Comparison of ENCODE assay signal across 16 cellular contexts in the genomic region with DNA sequence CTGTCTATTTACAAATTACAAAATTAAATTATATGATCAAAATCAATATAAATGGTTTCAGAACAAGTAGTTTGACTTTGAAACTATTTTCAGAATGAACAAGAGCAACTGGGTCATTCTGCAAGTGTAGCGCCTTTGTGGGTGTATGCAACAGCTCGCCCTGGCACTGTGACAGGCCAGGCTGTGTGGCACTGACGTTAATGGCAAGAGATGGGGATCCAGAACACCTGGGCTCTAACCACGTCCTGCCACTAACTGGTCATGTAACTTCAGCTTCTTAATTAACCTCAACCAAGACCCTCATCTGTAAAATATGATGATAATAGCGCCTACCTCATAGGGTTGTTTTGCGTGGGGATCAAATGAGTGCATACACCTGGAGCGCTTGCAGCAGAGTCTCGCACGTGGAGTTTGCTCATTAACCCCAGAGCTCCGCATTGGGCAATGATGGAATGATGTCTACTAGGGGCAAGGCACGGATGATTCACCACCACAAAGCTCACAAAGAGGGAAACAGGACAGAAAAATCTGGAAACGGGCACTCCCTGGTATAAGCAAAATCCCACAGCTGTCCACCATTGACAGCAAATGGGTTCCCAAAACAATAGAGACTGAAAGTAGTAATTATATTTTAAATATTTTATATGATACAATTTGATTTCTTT.
DNase-seq lines count a peak whose midpoint lies in the region; ATAC-seq and TF ChIP-seq lines count a peak whose summit lies in the region.
"Had no signal": no experiment of that assay in that cellular context is flagged by ENCODE, and none has a peak within 500 bp of the region (broad histone marks: within the 10 kb centered on the region; RNA-seq: fewer than 3 reads in every experiment).

No MANE protein-coding gene starts in this region.

- DNase-seq in AG08396 (ENCODE audit: low spot score) = peak; percentile 10
- DNase-seq in HS-5 (ENCODE audit: low read depth) = peak; percentile 67
- DNase-seq in astrocyte of the hippocampus (ENCODE audit: low read depth, low spot score) = peak; percentile 69
- DNase-seq in kidney epithelial cell (ENCODE audit: low read depth) = peak; percentile 70
- no peak for DNase-seq in Right ventricle myocardium superior
- DNase-seq in COR-L47 (lab: John Stamatoyannopoulos, UW) = no peak
- no peak for DNase-seq in DMS 273 treated with DMSO at 0.1 percent for 48 hours (lab: John Stamatoyannopoulos, UW)
- DNase-seq in mesothelial cell of epicardium (ENCODE audit: low spot score in 2 of 2, unreplicated experiment in 2 of 2) = no peak
- DNase-seq: activated CD8-positive, alpha-beta T cell treated with anti-CD3 and anti-CD28 coated beads, Interleukin-2, amount 10 ng/mL, durations not matched to agents 7 days and 5 days; DMS153; esophagus squamous epithelium; NCI-H2227 treated with DMSO at 0.1 percent for 48 hours; sigmoid colon; stimulated activated naive CD8-positive, alpha-beta T cell treated with anti-CD3 and anti-CD28 coated beads, Interleukin-15, Interleukin-2, amounts not matched to agents 100 U/mL and 50 U/mL, for 24 hours had no signal

- H3K4me3 Mint-ChIP-seq in mesothelial cell of epicardium = no peak overlapping the region
- H3K4me3 Mint-ChIP-seq: activated CD8-positive, alpha-beta T cell treated with anti-CD3 and anti-CD28 coated beads, Interleukin-2, amount 10 ng/mL, durations not matched to agents 7 days and 5 days; activated T-helper 17 cell treated with anti-CD3 and anti-CD28 coated beads, Interleukin-2, amount 50 U/mL, for 72 hours; neural crest cell had no signal

- intact Hi-C loops in Right ventricle myocardium superior (cut with DNase I) = no loop called here

- peaks cover 20% of the 10 kb centered on the region for H3K4me1 Mint-ChIP-seq in mesothelial cell of epicardium
- H3K4me1 Mint-ChIP-seq: activated T-helper 17 cell treated with anti-CD3 and anti-CD28 coated beads, Interleukin-2, amount 50 U/mL, for 72 hours had no signal

- no peak overlapping the region for H3K4me3 ChIP-seq in kidney epithelial cell (ENCODE audit: low read depth, low read length)
- H3K4me3 ChIP-seq: esophagus squamous epithelium, sigmoid colon had no signal

- peaks cover 3% of the 10 kb centered on the region for H3K9me3 Mint-ChIP-seq in mesothelial cell of epicardium

- no peak for TF ChIP-seq CTCF in kidney epithelial cell (IDR thresholded peaks at IDR 0.05; ENCODE audit: insufficient read depth, low read length, poor library complexity, severe bottlenecking)
- no peak for TF ChIP-seq CTCF in mesothelial cell of epicardium (IDR thresholded peaks at IDR 0.05; ENCODE audit: unreplicated experiment)

- no peak for ATAC-seq in Right ventricle myocardium superior (ENCODE audit: poor library complexity)
- ATAC-seq: activated CD8-positive, alpha-beta T cell treated with anti-CD3 and anti-CD28 coated beads, Interleukin-2, amount 10 ng/mL, durations not matched to agents 7 days and 5 days; activated T-helper 17 cell treated with anti-CD3 and anti-CD28 coated beads, Interleukin-2, amount 50 U/mL, for 72 hours; stimulated activated naive CD8-positive, alpha-beta T cell treated with anti-CD3 and anti-CD28 coated beads, Interleukin-15, Interleukin-2, amounts not matched to agents 100 U/mL and 50 U/mL, for 24 hours had no signal

- H3K27me3 Mint-ChIP-seq in mesothelial cell of epicardium (ENCODE audit: low read depth) = peaks cover 81% of the 10 kb centered on the region
- H3K27me3 Mint-ChIP-seq: activated T-helper 17 cell treated with anti-CD3 and anti-CD28 coated beads, Interleukin-2, amount 50 U/mL, for 72 hours had no signal

- H3K36me3 Mint-ChIP-seq in mesothelial cell of epicardium = peaks cover 2% of the 10 kb centered on the region

- no peaks in the 10 kb centered on the region for H3K36me3 ChIP-seq in kidney epithelial cell (ENCODE audit: control insufficient read depth, insufficient read depth, low read length)
- H3K36me3 ChIP-seq: esophagus squamous epithelium, sigmoid colon had no signal

- no peaks in the 10 kb centered on the region for H3K27me3 ChIP-seq in kidney epithelial cell (ENCODE audit: control insufficient read depth, insufficient read depth, low read length)
- H3K27me3 ChIP-seq: esophagus squamous epithelium, sigmoid colon had no signal

- no peak overlapping the region for H3K27ac Mint-ChIP-seq in mesothelial cell of epicardium
- H3K27ac Mint-ChIP-seq: activated CD8-positive, alpha-beta T cell treated with anti-CD3 and anti-CD28 coated beads, Interleukin-2, amount 10 ng/mL, durations not matched to agents 7 days and 5 days; activated T-helper 17 cell treated with anti-CD3 and anti-CD28 coated beads, Interleukin-2, amount 50 U/mL, for 72 hours had no signal

Comparison
In these comparisons a context has a peak if more than half of its experiments do, and no peak if none do; other contexts are left out.
1. DNase-seq: peak in AG08396 (single experiment), HS-5 (single experiment), astrocyte of the hippocampus (single experiment) and kidney epithelial cell (single experiment); none in Right ventricle myocardium superior (single experiment), COR-L47 (single experiment), DMS 273 treated with DMSO at 0.1 percent for 48 hours (single experiment) and mesothelial cell of epicardium (0 of 2).